Comparison of ENCODE assay signal across 1 cellular context in genomic region chr6:29633532-29633901, GRCh38.
TF ChIP-seq lines count a peak whose summit lies in the region.

No MANE protein-coding gene starts in this region.

TF ChIP-seq in IMR-90, 13 proteins besides CTCF, POLR2A, EP300 and RAD21 (continued from another document):
- TF ChIP-seq RCOR1 (IDR thresholded peaks at IDR 0.05; ENCODE audit: insufficient replicate concordance, low read length), result no peak
TF ChIP-seq in IMR-90: peak in this region for 0.
